Comparison of ENCODE assay signal across 1 cellular context in the genomic region with DNA sequence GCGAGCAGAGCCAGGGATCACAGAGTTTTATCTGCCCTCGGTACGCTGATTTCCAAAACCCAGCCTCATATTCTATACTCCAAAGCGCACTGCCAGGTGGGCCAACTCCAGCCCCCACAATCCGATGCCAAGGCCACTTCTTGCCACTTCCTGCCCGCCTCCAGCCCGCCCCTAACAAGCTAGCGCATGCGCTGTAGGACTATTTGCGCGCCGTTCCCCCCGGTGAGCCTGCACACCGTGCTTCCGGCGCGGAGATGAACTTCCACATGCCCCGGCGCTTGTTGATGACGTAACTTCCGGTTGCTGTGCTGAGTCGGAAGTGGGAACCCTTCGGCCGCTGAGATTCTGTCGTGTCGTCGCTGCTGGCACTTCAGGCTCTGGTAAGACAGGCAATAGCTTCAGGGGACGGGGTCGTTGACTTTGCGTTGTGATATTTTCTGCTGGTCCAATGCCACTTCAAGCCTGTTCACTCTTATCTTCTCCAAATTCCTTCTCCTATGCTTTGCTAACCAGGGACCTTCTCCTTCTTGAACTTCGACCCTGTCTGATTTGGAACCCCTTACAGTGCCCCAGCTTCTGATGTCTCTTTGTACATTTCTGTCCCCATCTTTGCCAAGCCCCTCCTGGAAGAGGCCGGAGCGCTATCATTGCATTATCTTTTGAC.
TF ChIP-seq lines count a peak whose summit lies in the region.

A gene with protein sequence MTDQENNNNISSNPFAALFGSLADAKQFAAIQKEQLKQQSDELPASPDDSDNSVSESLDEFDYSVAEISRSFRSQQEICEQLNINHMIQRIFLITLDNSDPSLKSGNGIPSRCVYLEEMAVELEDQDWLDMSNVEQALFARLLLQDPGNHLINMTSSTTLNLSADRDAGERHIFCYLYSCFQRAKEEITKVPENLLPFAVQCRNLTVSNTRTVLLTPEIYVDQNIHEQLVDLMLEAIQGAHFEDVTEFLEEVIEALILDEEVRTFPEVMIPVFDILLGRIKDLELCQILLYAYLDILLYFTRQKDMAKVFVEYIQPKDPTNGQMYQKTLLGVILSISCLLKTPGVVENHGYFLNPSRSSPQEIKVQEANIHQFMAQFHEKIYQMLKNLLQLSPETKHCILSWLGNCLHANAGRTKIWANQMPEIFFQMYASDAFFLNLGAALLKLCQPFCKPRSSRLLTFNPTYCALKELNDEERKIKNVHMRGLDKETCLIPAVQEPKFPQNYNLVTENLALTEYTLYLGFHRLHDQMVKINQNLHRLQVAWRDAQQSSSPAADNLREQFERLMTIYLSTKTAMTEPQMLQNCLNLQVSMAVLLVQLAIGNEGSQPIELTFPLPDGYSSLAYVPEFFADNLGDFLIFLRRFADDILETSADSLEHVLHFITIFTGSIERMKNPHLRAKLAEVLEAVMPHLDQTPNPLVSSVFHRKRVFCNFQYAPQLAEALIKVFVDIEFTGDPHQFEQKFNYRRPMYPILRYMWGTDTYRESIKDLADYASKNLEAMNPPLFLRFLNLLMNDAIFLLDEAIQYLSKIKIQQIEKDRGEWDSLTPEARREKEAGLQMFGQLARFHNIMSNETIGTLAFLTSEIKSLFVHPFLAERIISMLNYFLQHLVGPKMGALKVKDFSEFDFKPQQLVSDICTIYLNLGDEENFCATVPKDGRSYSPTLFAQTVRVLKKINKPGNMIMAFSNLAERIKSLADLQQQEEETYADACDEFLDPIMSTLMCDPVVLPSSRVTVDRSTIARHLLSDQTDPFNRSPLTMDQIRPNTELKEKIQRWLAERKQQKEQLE (plus strand): TSS at position 306 of the 664 bp plus-strand sequence. CDS start 5,481 bp downstream, outside the sequence.

TF ChIP-seq in K562, 482 proteins besides CTCF, POLR2A, EP300 and RAD21 (continued from another document and continues in another):
- no peak for TF ChIP-seq ZNF143 (CRISPR knock-in tag; IDR thresholded peaks at IDR 0.05)
- TF ChIP-seq, protein P1, sequence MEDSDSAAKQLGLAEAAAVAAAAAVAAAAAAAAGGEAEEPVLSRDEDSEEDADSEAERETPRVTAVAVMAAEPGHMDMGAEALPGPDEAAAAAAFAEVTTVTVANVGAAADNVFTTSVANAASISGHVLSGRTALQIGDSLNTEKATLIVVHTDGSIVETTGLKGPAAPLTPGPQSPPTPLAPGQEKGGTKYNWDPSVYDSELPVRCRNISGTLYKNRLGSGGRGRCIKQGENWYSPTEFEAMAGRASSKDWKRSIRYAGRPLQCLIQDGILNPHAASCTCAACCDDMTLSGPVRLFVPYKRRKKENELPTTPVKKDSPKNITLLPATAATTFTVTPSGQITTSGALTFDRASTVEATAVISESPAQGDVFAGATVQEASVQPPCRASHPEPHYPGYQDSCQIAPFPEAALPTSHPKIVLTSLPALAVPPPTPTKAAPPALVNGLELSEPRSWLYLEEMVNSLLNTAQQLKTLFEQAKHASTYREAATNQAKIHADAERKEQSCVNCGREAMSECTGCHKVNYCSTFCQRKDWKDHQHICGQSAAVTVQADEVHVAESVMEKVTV (CRISPR knock-in tag; IDR thresholded peaks at IDR 0.05): no peak
- no peak for TF ChIP-seq RAD51 (IDR thresholded peaks at IDR 0.05; ENCODE audit: borderline replicate concordance, low read depth)
- TF ChIP-seq, protein P2, sequence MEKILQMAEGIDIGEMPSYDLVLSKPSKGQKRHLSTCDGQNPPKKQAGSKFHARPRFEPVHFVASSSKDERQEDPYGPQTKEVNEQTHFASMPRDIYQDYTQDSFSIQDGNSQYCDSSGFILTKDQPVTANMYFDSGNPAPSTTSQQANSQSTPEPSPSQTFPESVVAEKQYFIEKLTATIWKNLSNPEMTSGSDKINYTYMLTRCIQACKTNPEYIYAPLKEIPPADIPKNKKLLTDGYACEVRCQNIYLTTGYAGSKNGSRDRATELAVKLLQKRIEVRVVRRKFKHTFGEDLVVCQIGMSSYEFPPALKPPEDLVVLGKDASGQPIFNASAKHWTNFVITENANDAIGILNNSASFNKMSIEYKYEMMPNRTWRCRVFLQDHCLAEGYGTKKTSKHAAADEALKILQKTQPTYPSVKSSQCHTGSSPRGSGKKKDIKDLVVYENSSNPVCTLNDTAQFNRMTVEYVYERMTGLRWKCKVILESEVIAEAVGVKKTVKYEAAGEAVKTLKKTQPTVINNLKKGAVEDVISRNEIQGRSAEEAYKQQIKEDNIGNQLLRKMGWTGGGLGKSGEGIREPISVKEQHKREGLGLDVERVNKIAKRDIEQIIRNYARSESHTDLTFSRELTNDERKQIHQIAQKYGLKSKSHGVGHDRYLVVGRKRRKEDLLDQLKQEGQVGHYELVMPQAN (IDR thresholded peaks at IDR 0.05; ENCODE audit: borderline replicate concordance): peak; percentile 86
- TF ChIP-seq PML (IDR thresholded peaks at IDR 0.05; ENCODE audit: low read length): peak; percentile 67
- TF ChIP-seq, protein P3, sequence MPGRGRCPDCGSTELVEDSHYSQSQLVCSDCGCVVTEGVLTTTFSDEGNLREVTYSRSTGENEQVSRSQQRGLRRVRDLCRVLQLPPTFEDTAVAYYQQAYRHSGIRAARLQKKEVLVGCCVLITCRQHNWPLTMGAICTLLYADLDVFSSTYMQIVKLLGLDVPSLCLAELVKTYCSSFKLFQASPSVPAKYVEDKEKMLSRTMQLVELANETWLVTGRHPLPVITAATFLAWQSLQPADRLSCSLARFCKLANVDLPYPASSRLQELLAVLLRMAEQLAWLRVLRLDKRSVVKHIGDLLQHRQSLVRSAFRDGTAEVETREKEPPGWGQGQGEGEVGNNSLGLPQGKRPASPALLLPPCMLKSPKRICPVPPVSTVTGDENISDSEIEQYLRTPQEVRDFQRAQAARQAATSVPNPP (IDR thresholded peaks at IDR 0.05; ENCODE audit: borderline replicate concordance, insufficient read depth, insufficient read length): no peak
- no peak for TF ChIP-seq PHB2 (IDR thresholded peaks at IDR 0.05; ENCODE audit: low read depth)
- no peak for TF ChIP-seq SRSF3 (IDR thresholded peaks at IDR 0.05; ENCODE audit: insufficient read depth, low read length)
- TF ChIP-seq SRSF9 (IDR thresholded peaks at IDR 0.05; ENCODE audit: borderline replicate concordance, low read depth, low read length): no peak
- no peak for TF ChIP-seq MAFF (IDR thresholded peaks at IDR 0.05; ENCODE audit: low read length)
- TF ChIP-seq SNRNP70 (optimal IDR thresholded peaks at IDR 0.05; ENCODE audit: low read depth, low read length): no peak
- TF ChIP-seq CBFB (CRISPR knock-in tag; IDR thresholded peaks at IDR 0.05): no peak
- no peak for TF ChIP-seq CHD1 (IDR thresholded peaks at IDR 0.05; ENCODE audit: low read length)
- TF ChIP-seq CSDE1 (IDR thresholded peaks at IDR 0.05): peak in 1 of 2 experiments; percentile 76; a peak in 2 of 4 replicates
- peak; percentile 91 for TF ChIP-seq POLR2B (IDR thresholded peaks at IDR 0.05; ENCODE audit: low read depth, partially characterized antibody)
- TF ChIP-seq ZNF24 (IDR thresholded peaks at IDR 0.05): no peak
- TF ChIP-seq ZNF780A (CRISPR knock-in tag; IDR thresholded peaks at IDR 0.05): no peak
- TF ChIP-seq C11orf30 (IDR thresholded peaks at IDR 0.05; ENCODE audit: low read depth): peak; percentile 96
- TF ChIP-seq ZC3H4 (CRISPR knock-in tag; IDR thresholded peaks at IDR 0.05; ENCODE audit: borderline replicate concordance): no peak
- no peak for TF ChIP-seq SRSF7 (optimal IDR thresholded peaks at IDR 0.05; ENCODE audit: low read depth, low read length)
- no peak for TF ChIP-seq FOXP1 (CRISPR knock-in tag; IDR thresholded peaks at IDR 0.05)
- no peak for TF ChIP-seq RFX1 (IDR thresholded peaks at IDR 0.05)
- no peak for TF ChIP-seq ZNF668 (CRISPR knock-in tag; IDR thresholded peaks at IDR 0.05)
- TF ChIP-seq KLF6 (CRISPR knock-in tag; IDR thresholded peaks at IDR 0.05; ENCODE audit: borderline replicate concordance): no peak
- TF ChIP-seq ZNF124 (CRISPR knock-in tag; IDR thresholded peaks at IDR 0.05): no peak
- no peak for TF ChIP-seq ZNF282 (CRISPR knock-in tag; IDR thresholded peaks at IDR 0.05)
- no peak for TF ChIP-seq SMARCA4 (IDR thresholded peaks at IDR 0.05)
- TF ChIP-seq, protein P4, sequence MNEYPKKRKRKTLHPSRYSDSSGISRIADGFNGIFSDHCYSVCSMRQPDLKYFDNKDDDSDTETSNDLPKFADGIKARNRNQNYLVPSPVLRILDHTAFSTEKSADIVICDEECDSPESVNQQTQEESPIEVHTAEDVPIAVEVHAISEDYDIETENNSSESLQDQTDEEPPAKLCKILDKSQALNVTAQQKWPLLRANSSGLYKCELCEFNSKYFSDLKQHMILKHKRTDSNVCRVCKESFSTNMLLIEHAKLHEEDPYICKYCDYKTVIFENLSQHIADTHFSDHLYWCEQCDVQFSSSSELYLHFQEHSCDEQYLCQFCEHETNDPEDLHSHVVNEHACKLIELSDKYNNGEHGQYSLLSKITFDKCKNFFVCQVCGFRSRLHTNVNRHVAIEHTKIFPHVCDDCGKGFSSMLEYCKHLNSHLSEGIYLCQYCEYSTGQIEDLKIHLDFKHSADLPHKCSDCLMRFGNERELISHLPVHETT (CRISPR knock-in tag; conservative IDR thresholded peaks at IDR 0.05 in 1 of 2, IDR thresholded peaks at IDR 0.05 in 1 of 2): peak in 1 of 2 experiments; percentile 78; a peak in 2 of 4 replicates
- TF ChIP-seq POLR2H (tag; IDR thresholded peaks at IDR 0.05; ENCODE audit: low read depth): peak; percentile 68
- TF ChIP-seq RBM15 (IDR thresholded peaks at IDR 0.05; ENCODE audit: insufficient read depth, low read length): no peak
- no peak for TF ChIP-seq NR4A1 (CRISPR knock-in tag; IDR thresholded peaks at IDR 0.05)
- 0 out of 2 replicates have a peak, but pooled peaks have one; percentile 31 for TF ChIP-seq NR4A1 (tag; IDR thresholded peaks at IDR 0.05)
- no peak for TF ChIP-seq CBX8 (IDR thresholded peaks at IDR 0.05; ENCODE audit: borderline replicate concordance, extremely low read depth, low read depth, low read length, poor library complexity, severe bottlenecking)
- TF ChIP-seq EGR1 (conservative IDR thresholded peaks at IDR 0.05): no peak
- TF ChIP-seq BCOR (IDR thresholded peaks at IDR 0.05): peak; percentile 75
- TF ChIP-seq HDAC6 (IDR thresholded peaks at IDR 0.05; ENCODE audit: low read depth, low read length): no peak
- TF ChIP-seq ZNF140 (CRISPR knock-in tag; IDR thresholded peaks at IDR 0.05): no peak
- peak; percentile 81 for TF ChIP-seq TAF7 (tag; IDR thresholded peaks at IDR 0.05)
- TF ChIP-seq SRF (CRISPR knock-in tag; IDR thresholded peaks at IDR 0.05): peak in 1 of 2 experiments; percentile 29; a peak in 1 of 4 replicates
- TF ChIP-seq, protein P5, sequence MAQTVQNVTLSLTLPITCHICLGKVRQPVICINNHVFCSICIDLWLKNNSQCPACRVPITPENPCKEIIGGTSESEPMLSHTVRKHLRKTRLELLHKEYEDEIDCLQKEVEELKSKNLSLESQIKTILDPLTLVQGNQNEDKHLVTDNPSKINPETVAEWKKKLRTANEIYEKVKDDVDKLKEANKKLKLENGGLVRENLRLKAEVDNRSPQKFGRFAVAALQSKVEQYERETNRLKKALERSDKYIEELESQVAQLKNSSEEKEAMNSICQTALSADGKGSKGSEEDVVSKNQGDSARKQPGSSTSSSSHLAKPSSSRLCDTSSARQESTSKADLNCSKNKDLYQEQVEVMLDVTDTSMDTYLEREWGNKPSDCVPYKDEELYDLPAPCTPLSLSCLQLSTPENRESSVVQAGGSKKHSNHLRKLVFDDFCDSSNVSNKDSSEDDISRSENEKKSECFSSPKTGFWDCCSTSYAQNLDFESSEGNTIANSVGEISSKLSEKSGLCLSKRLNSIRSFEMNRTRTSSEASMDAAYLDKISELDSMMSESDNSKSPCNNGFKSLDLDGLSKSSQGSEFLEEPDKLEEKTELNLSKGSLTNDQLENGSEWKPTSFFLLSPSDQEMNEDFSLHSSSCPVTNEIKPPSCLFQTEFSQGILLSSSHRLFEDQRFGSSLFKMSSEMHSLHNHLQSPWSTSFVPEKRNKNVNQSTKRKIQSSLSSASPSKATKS (CRISPR knock-in tag; IDR thresholded peaks at IDR 0.05): no peak
- TF ChIP-seq ZNF766 (CRISPR knock-in tag; conservative IDR thresholded peaks at IDR 0.05): peak; percentile 45; the same call in 1 of the 2 replicates
- TF ChIP-seq, protein P6, sequence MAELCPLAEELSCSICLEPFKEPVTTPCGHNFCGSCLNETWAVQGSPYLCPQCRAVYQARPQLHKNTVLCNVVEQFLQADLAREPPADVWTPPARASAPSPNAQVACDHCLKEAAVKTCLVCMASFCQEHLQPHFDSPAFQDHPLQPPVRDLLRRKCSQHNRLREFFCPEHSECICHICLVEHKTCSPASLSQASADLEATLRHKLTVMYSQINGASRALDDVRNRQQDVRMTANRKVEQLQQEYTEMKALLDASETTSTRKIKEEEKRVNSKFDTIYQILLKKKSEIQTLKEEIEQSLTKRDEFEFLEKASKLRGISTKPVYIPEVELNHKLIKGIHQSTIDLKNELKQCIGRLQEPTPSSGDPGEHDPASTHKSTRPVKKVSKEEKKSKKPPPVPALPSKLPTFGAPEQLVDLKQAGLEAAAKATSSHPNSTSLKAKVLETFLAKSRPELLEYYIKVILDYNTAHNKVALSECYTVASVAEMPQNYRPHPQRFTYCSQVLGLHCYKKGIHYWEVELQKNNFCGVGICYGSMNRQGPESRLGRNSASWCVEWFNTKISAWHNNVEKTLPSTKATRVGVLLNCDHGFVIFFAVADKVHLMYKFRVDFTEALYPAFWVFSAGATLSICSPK (IDR thresholded peaks at IDR 0.05; ENCODE audit: borderline replicate concordance): no peak
- TF ChIP-seq, protein P7, sequence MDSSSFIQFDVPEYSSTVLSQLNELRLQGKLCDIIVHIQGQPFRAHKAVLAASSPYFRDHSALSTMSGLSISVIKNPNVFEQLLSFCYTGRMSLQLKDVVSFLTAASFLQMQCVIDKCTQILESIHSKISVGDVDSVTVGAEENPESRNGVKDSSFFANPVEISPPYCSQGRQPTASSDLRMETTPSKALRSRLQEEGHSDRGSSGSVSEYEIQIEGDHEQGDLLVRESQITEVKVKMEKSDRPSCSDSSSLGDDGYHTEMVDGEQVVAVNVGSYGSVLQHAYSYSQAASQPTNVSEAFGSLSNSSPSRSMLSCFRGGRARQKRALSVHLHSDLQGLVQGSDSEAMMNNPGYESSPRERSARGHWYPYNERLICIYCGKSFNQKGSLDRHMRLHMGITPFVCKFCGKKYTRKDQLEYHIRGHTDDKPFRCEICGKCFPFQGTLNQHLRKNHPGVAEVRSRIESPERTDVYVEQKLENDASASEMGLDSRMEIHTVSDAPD (CRISPR knock-in tag; IDR thresholded peaks at IDR 0.05): no peak
